ENCODE assay signal across 20 cellular contexts in genomic region chr1:162381383-162381782, GRCh38. TPM values are rescaled to one million over a fixed set of nuclear protein-coding genes. Genes with fewer than 3 reads are reported as not detected.
DNase-seq lines count a peak whose midpoint lies in the region; ATAC-seq and TF ChIP-seq lines count a peak whose summit lies in the region.
"Had no signal": no experiment of that assay in that cellular context is flagged by ENCODE, and none has a peak within 500 bp of the region (broad histone marks: within the 10 kb centered on the region; RNA-seq: fewer than 3 reads in every experiment).

Gene C1orf226 (plus strand): TSS chr1:162381728. CDS start chr1:162381902, 174 bp downstream.

- H3K9me3 ChIP-seq in A673 (ENCODE audit: low read depth, low read length, poor library complexity, severe bottlenecking) (no peaks in the 10 kb centered on the region), PC-3 (ENCODE audit: low read length) (no peaks in the 10 kb centered on the region), neuronal stem cell (replicated peaks in 1 of 2; ENCODE audit: control insufficient read depth in 2 of 2, insufficient read depth in 1 of 2, low read depth in 1 of 2, low read length in 2 of 2) (no peaks in the 10 kb centered on the region), ascending aorta (no peaks in the 10 kb centered on the region)
- H3K9me3 ChIP-seq: right atrium auricular region had no signal

- H4K8ac ChIP-seq in neuronal stem cell (ENCODE audit: low read depth, low read length) = no peak within 1 kb of the TSS

- no peak within 1 kb of the TSS for H4K91ac ChIP-seq in neuronal stem cell (ENCODE audit: low read depth, low read length, poor library complexity)

- H3K27ac ChIP-seq in A673 (ENCODE audit: low read depth, low read length, poor library complexity, severe bottlenecking) (no peak within 1 kb of the TSS), PC-3 (ENCODE audit: low read length) (peak within 1 kb of the TSS; percentile 95), neuronal stem cell (replicated peaks; ENCODE audit: low read length) (no peak within 1 kb of the TSS), ascending aorta (no peak within 1 kb of the TSS)
- H3K27ac ChIP-seq: right atrium auricular region had no signal

- DNase-seq in A673 (ENCODE audit: low spot score) = no peak
- DNase-seq in PC-3 = peak; percentile 98
- no peak for DNase-seq in neuronal stem cell (ENCODE audit: low spot score)
- DNase-seq in NCI-H2171 (lab: John Stamatoyannopoulos, UW) = no peak
- no peak for DNase-seq in ascending aorta (ENCODE audit: low spot score in 2 of 2)
- DNase-seq in KG1 (lab: John Stamatoyannopoulos, UW) = no peak
- no peak for DNase-seq in activated T-cell treated with anti-CD3 and anti-CD28 coated beads, Interleukin-2, amount 50 U/mL, for 1 hour
- DNase-seq: activated CD4-positive, CD25-positive, alpha-beta regulatory T cell treated with anti-CD3 and anti-CD28 coated beads, Interleukin-2, amount 50 U/mL, for 72 hours; activated CD8-positive, alpha-beta memory T cell treated with anti-CD3 and anti-CD28 coated beads, Interleukin-2, amount 50 U/mL, for 4 hours; activated naive CD4-positive, alpha-beta T cell treated with anti-CD3 and anti-CD28 coated beads, Interleukin-2, amount 50 U/mL, for 16 hours; COR-L47; GOT3; KBM-7; natural killer cell; NCI-H146; NCI-H510A; T-helper 1 cell had no signal

- H2BK15ac ChIP-seq in neuronal stem cell (ENCODE audit: low read length) = no peak within 1 kb of the TSS

- no peak within 1 kb of the TSS for H2BK12ac ChIP-seq in neuronal stem cell (ENCODE audit: low read length)

- H2BK120ac ChIP-seq in neuronal stem cell (ENCODE audit: low read depth, low read length) = no peak within 1 kb of the TSS

- H3K9ac ChIP-seq in PC-3 (ENCODE audit: low read length) (peak within 1 kb of the TSS; percentile 76), neuronal stem cell (ENCODE audit: low read depth, low read length, poor library complexity) (no peak within 1 kb of the TSS)

- H3K79me2 ChIP-seq in PC-3 (ENCODE audit: low read length) = no peaks in the 10 kb centered on the region

- intact Hi-C loops in A673 (cut with micrococcal nuclease; ENCODE audit: unreplicated experiment) (no loop called here), PC-3 (cut with micrococcal nuclease) (no loop called here), ascending aorta (cut with DNase I) (no loop called here)

- peaks cover 9% of the 10 kb centered on the region for H3K36me3 ChIP-seq in A673 (ENCODE audit: insufficient read depth, low read length, poor library complexity, severe bottlenecking)
- no peaks in the 10 kb centered on the region for H3K36me3 ChIP-seq in PC-3 (ENCODE audit: low read depth, low read length)
- H3K36me3 ChIP-seq in neuronal stem cell (replicated peaks in 1 of 2; ENCODE audit: control insufficient read depth in 2 of 2, insufficient read depth in 2 of 2, low read length in 2 of 2) = peaks cover 3 to 36% of the 10 kb centered on the region in 2 donors
- H3K36me3 ChIP-seq in ascending aorta = peaks cover 0 to 9% of the 10 kb centered on the region in 2 donors
- H3K36me3 ChIP-seq: right atrium auricular region had no signal

- no peaks in the 10 kb centered on the region for H4K20me1 ChIP-seq in PC-3 (ENCODE audit: low read length)

- H3K4me3 ChIP-seq in A673 (ENCODE audit: low read depth, low read length, poor library complexity, severe bottlenecking) (no peak within 1 kb of the TSS), PC-3 (ENCODE audit: low read length) (peak within 1 kb of the TSS; percentile 49), neuronal stem cell (ENCODE audit: low read length in 2 of 2) (no peak within 1 kb of the TSS), ascending aorta (no peak within 1 kb of the TSS)
- H3K4me3 ChIP-seq: right atrium auricular region had no signal

- no peak within 1 kb of the TSS for H3K4ac ChIP-seq in neuronal stem cell (ENCODE audit: low read length)

- BruUV-seq in A673 (replicated peaks; lab: Mats Ljungman, UMichigan) = no TSS peak
- no TSS peak for BruUV-seq in PC-3 (replicated peaks; lab: Mats Ljungman, UMichigan)

- H3K79me1 ChIP-seq in neuronal stem cell (ENCODE audit: low read depth, low read length) = no peaks in the 10 kb centered on the region

- CTCF ChIA-PET in A673 (lab: Charles Lee) = no interaction called here
- CTCF ChIA-PET in PC-3 (lab: Charles Lee) = interaction anchor here (0.6 to 1.5 kb wide), 4 partner anchors 10 to 344 kb away, joined by 4 to 11 read pairs (median 6); no protein-coding TSS in a partner anchor

- H3K4me1 ChIP-seq in A673 (ENCODE audit: insufficient read depth, low read length, poor library complexity, severe bottlenecking) (peaks cover 10% of the 10 kb centered on the region), PC-3 (ENCODE audit: insufficient read depth, low read length) (peaks cover 27% of the 10 kb centered on the region), neuronal stem cell (ENCODE audit: control insufficient read depth in 2 of 2, insufficient read depth in 1 of 2, low read depth in 1 of 2, low read length in 2 of 2) (peaks cover 20 to 21% of the 10 kb centered on the region in 2 donors), ascending aorta (no peaks in the 10 kb centered on the region)
- H3K4me1 ChIP-seq: right atrium auricular region had no signal

- H2AK5ac ChIP-seq in neuronal stem cell (ENCODE audit: low read depth, low read length) = peak within 1 kb of the TSS; percentile 40

- no peaks in the 10 kb centered on the region for H3F3A ChIP-seq in PC-3 (ENCODE audit: low read length, unreplicated experiment)

- H2AFZ ChIP-seq in PC-3 (ENCODE audit: low read length) (peak within 1 kb of the TSS; percentile 50), neuronal stem cell (ENCODE audit: low read length) (no peak within 1 kb of the TSS)

- TF ChIP-seq CTCF in A673 (conservative IDR thresholded peaks at IDR 0.05; ENCODE audit: low read depth, low read length) = no peak
- TF ChIP-seq CTCF in PC-3 (conservative IDR thresholded peaks at IDR 0.05; ENCODE audit: low read depth, low read length) = no peak
- TF ChIP-seq CTCF in ascending aorta (IDR thresholded peaks at IDR 0.05) = no peak

- no peak within 1 kb of the TSS for H3K23ac ChIP-seq in neuronal stem cell (ENCODE audit: low read depth, low read length, poor library complexity)

- WGBS in neuronal stem cell (ENCODE audit: extremely low coverage in 2 of 2, insufficient read length in 2 of 2, insufficient replicate concordance in 1 of 2), 2 donors = no CpG with 5 or more reads among the region's 3 CpGs

- ATAC-seq in PC-3 (peak; percentile 87), esophagus mucosa (peak; percentile 96)
- ATAC-seq: natural killer cell; stimulated activated memory B cell treated with anti-CD40 and anti-IgM and Interleukin-4, amounts not matched to agents 10 μg/mL and 1 μg/mL and 100 μg/mL, for 72 hours had no signal

- no peak within 1 kb of the TSS for H2BK5ac ChIP-seq in neuronal stem cell (ENCODE audit: low read length)

- no peak within 1 kb of the TSS for H3K14ac ChIP-seq in neuronal stem cell (ENCODE audit: low read length)

- H3K9me2 ChIP-seq in PC-3 (replicated peaks; ENCODE audit: low read length) = no peaks in the 10 kb centered on the region

- peak within 1 kb of the TSS; percentile 11 for H3K18ac ChIP-seq in neuronal stem cell (ENCODE audit: low read length)

- peak within 1 kb of the TSS; percentile 81 for H3K4me2 ChIP-seq in PC-3 (ENCODE audit: low read length)
- H3K4me2 ChIP-seq in neuronal stem cell (ENCODE audit: insufficient read depth, low read length, poor library complexity, severe bottlenecking) = no peak within 1 kb of the TSS

- no peaks in the 10 kb centered on the region for H3K27me3 ChIP-seq in A673 (replicated peaks; ENCODE audit: insufficient read depth, low read depth, low read length, poor library complexity)
- no peaks in the 10 kb centered on the region for H3K27me3 ChIP-seq in PC-3 (ENCODE audit: low read length)
- H3K27me3 ChIP-seq in neuronal stem cell (ENCODE audit: control insufficient read depth in 3 of 3, insufficient read depth in 3 of 3, low read depth in 1 of 3, low read length in 3 of 3) = no peaks in the 10 kb centered on the region
- H3K27me3 ChIP-seq in ascending aorta = no peaks in the 10 kb centered on the region
- H3K27me3 ChIP-seq: right atrium auricular region had no signal

- POLR2A ChIA-PET in A673 (lab: Charles Lee; ENCODE audit: low non-redundant PET) = no interaction called here
- POLR2A ChIA-PET in PC-3 (lab: Charles Lee; ENCODE audit: unreplicated experiment) = interaction anchor here (0.5 to 0.6 kb wide), 3 partner anchors 9 to 529 kb away, joined by 3 to 5 read pairs (median 3); no protein-coding TSS in a partner anchor

RNA-seq across cellular contexts. Expression of gene C1orf226, which starts in this region (rescaled TPM):
- total RNA-seq in A673 (2021) = 27.9 and 34.3 TPM in 2 replicates
- 2.6 and 4.3 TPM in 2 replicates for total RNA-seq in PC-3 (2014; rRNA removed)
- total RNA-seq in esophagus mucosa = 4.8 TPM
- 3.6 TPM for polyA plus RNA-seq in neuronal stem cell (2013, experiment 1 of 2)
- polyA plus RNA-seq in neuronal stem cell (2013, experiment 2 of 2) = 3.8 TPM
- total RNA-seq in ascending aorta = 0.85 TPM
